12 cellular contexts compared by ENCODE assay signal in the genomic region with DNA sequence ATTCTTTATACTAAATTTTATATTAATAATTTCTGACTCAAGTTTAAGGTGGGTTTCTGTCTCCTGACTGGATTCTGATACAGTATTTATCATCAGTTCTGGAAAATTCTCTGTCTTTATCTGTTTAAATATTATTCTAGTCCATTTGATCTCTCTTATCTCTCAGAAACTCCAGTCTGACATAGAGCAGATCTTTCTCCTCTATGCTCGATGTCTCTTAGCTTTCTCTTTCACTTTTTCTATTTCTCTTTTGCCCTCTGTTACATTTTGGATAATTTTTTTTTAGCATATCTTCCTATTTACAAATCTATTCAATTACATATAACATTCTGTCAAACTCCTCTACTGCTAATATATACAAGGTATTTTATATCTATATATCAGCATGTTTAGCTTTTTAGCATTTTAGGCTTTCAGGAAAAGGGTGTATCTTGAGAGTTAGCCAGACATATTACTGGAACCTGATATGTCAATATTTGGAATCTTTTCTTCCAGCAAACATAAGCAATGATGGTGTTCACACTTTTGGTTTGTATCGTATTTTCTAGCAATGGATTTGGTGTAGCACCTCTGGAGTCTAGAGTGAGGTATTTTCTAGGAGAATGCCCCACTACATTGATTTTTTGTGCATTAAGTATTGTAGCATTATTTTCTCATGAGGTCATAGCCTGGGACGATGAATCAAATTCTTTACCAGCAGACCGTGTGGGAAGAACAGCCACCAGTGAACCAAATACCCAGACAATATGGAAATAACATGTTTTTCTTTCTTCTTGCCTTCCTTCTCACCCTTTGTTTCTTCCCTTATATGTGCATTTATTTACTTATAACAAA. TPM values are rescaled to one million over a fixed set of nuclear protein-coding genes. Genes with fewer than 3 reads are reported as not detected.
DNase-seq lines count a peak whose midpoint lies in the region; ATAC-seq and TF ChIP-seq lines count a peak whose summit lies in the region.
"Had no signal": no experiment of that assay in that cellular context is flagged by ENCODE, and none has a peak within 500 bp of the region (broad histone marks: within the 10 kb centered on the region; RNA-seq: fewer than 3 reads in every experiment).

No MANE protein-coding gene starts in this region.

- DNase-seq in activated CD4-positive, alpha-beta T cell treated with anti-CD3 and anti-CD28 coated beads, Interleukin-2, amount 10 ng/mL, durations not matched to agents 24 days and 14 days: no peak
- no peak for DNase-seq in activated CD4-positive, alpha-beta T cell treated with anti-CD3 and anti-CD28 coated beads, Interleukin-2, amount 50 U/mL, for 1 hour
- DNase-seq in astrocyte of the hippocampus (ENCODE audit: low read depth, low spot score) (peak; percentile 93), left lung (no peak), suprapubic skin (ENCODE audit: low spot score in 2 of 2) (no peak), NCI-H345 treated with DMSO at 0.1 percent for 48 hours (lab: John Stamatoyannopoulos, UW; ENCODE audit: unreplicated experiment) (no peak), Ammon's horn (ENCODE audit: low spot score) (no peak)
- DNase-seq: 8988T; occipital lobe; stimulated activated naive B cell treated with anti-CD40 and anti-IgM and Interleukin-4, amounts not matched to agents 10 μg/mL and 1 μg/mL and 100 μg/mL, for 72 hours had no signal

- TF ChIP-seq CTCF in left lung (IDR thresholded peaks at IDR 0.05): no peak
- TF ChIP-seq CTCF in suprapubic skin (IDR thresholded peaks at IDR 0.05): no peak

- H3K27ac Mint-ChIP-seq in activated CD4-positive, alpha-beta T cell treated with anti-CD3 and anti-CD28 coated beads, Interleukin-2, amount 10 ng/mL, durations not matched to agents 24 days and 14 days: no peak overlapping the region
- H3K27ac Mint-ChIP-seq: stimulated activated naive B cell treated with anti-CD40 and anti-IgM and Interleukin-4, amounts not matched to agents 10 μg/mL and 1 μg/mL and 100 μg/mL, for 72 hours had no signal

- H3K4me1 Mint-ChIP-seq in activated CD4-positive, alpha-beta T cell treated with anti-CD3 and anti-CD28 coated beads, Interleukin-2, amount 10 ng/mL, durations not matched to agents 24 days and 14 days: peaks cover 4% of the 10 kb centered on the region
- H3K4me1 Mint-ChIP-seq: stimulated activated naive B cell treated with anti-CD40 and anti-IgM and Interleukin-4, amounts not matched to agents 10 μg/mL and 1 μg/mL and 100 μg/mL, for 72 hours had no signal

- H3K27me3 ChIP-seq in left lung: no peaks in the 10 kb centered on the region
- no peaks in the 10 kb centered on the region for H3K27me3 ChIP-seq in suprapubic skin

- TF ChIP-seq POLR2A in suprapubic skin (IDR thresholded peaks at IDR 0.05): no peak

- H3K27me3 Mint-ChIP-seq in activated CD4-positive, alpha-beta T cell treated with anti-CD3 and anti-CD28 coated beads, Interleukin-2, amount 10 ng/mL, durations not matched to agents 24 days and 14 days: peaks cover 25% of the 10 kb centered on the region

- H3K4me3 ChIP-seq in left lung (peak overlapping the region in 1 of 2 donors; percentile 11), suprapubic skin (peak overlapping the region; percentile 23)

- H3K4me3 Mint-ChIP-seq in activated CD4-positive, alpha-beta T cell treated with anti-CD3 and anti-CD28 coated beads, Interleukin-2, amount 10 ng/mL, durations not matched to agents 24 days and 14 days: peak overlapping the region; percentile 30
- H3K4me3 Mint-ChIP-seq: stimulated activated naive B cell treated with anti-CD40 and anti-IgM and Interleukin-4, amounts not matched to agents 10 μg/mL and 1 μg/mL and 100 μg/mL, for 72 hours had no signal

- H3K9me3 ChIP-seq in left lung (no peaks in the 10 kb centered on the region), suprapubic skin (no peaks in the 10 kb centered on the region)

- WGBS in suprapubic skin: 37% methylated on average over 4 of the region's 4 CpGs

- H3K4me1 ChIP-seq in left lung: peaks cover 12 to 36% of the 10 kb centered on the region in 2 donors
- H3K4me1 ChIP-seq in suprapubic skin: peaks cover 33% of the 10 kb centered on the region

- no peaks in the 10 kb centered on the region for H3K36me3 Mint-ChIP-seq in activated CD4-positive, alpha-beta T cell treated with anti-CD3 and anti-CD28 coated beads, Interleukin-2, amount 10 ng/mL, durations not matched to agents 24 days and 14 days (ENCODE audit: low read depth)
- H3K36me3 Mint-ChIP-seq: stimulated activated naive B cell treated with anti-CD40 and anti-IgM and Interleukin-4, amounts not matched to agents 10 μg/mL and 1 μg/mL and 100 μg/mL, for 72 hours had no signal

- TF ChIP-seq EP300 in suprapubic skin (IDR thresholded peaks at IDR 0.05): no peak

- intact Hi-C loops in activated CD4-positive, alpha-beta T cell treated with anti-CD3 and anti-CD28 coated beads, Interleukin-2, amount 10 ng/mL, durations not matched to agents 24 days and 14 days (cut with micrococcal nuclease): no loop called here
- intact Hi-C loops in left lung (cut with DNase I): no loop called here

- H3K27ac ChIP-seq in left lung (peak overlapping the region; percentile 60 to 80), suprapubic skin (peak overlapping the region; percentile 94)

- H3K36me3 ChIP-seq in left lung (no peaks in the 10 kb centered on the region), suprapubic skin (no peaks in the 10 kb centered on the region)

- peaks cover 3% of the 10 kb centered on the region for H3K9me3 Mint-ChIP-seq in activated CD4-positive, alpha-beta T cell treated with anti-CD3 and anti-CD28 coated beads, Interleukin-2, amount 10 ng/mL, durations not matched to agents 24 days and 14 days
- H3K9me3 Mint-ChIP-seq: stimulated activated naive B cell treated with anti-CD40 and anti-IgM and Interleukin-4, amounts not matched to agents 10 μg/mL and 1 μg/mL and 100 μg/mL, for 72 hours had no signal

- ATAC-seq in left lung (no peak), HG02852 (IDR thresholded peaks at IDR 0.05; ENCODE audit: unreplicated experiment) (no peak)
- ATAC-seq: esophagus mucosa; stimulated activated naive B cell treated with anti-CD40 and anti-IgM and Interleukin-4, amounts not matched to agents 10 μg/mL and 1 μg/mL and 100 μg/mL, for 72 hours had no signal

RNA-seq across cellular contexts. Expression of a gene that starts 4.1 kb away (rescaled TPM):
- total RNA-seq in activated CD4-positive, alpha-beta T cell treated with anti-CD3 and anti-CD28 coated beads, Interleukin-2, amount 10 ng/mL, durations not matched to agents 24 days and 14 days: not detected in 2 replicates
- total RNA-seq in left lung (100 to 1,000 TPM; 165 to 244 TPM), suprapubic skin (100 to 1,000 TPM; 106 to 269 (median 210) TPM)
- total RNA-seq: occipital lobe had no signal

Comparison
In these comparisons a context has a peak if more than half of its experiments do, and no peak if none do; other contexts are left out.
1. RNA of a gene that starts 4.1 kb away (total RNA-seq): 106 to 269 TPM in suprapubic skin and 165 to 244 TPM in left lung; not detected in activated CD4-positive, alpha-beta T cell treated with anti-CD3 and anti-CD28 coated beads, Interleukin-2, amount 10 ng/mL, durations not matched to agents 24 days and 14 days; every median in the first group is over 100 times any median in the second.